Comparison of ENCODE assay signal across 21 cellular contexts in the genomic region with DNA sequence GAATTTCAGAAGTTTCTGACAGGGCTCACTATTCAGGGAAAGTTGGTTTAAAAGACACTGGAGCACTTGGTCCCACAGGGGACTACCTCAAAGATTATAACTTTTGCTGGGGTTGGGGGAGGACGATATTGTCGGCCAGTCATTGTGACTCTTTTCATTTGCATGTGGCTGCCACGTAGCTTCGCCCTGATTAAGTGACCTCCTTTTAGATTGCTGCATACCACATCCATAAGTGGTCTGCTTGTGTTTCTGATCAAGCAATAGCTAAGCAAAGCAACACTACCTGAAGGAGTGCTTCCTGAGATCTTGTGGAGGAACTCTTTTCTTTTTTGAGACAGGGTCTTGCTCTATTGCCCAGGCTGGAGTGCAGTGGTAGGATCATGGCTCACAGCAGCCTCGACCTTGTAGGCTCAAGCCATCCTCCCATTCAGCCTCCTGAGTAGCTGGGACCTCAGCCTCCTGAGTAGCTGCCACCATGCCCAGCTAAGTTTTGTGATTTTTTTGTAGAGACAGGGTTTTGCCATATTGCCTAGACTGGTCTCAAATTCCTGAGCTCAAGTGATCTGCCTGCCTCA.
"Had no signal": no experiment of that assay in that cellular context is flagged by ENCODE, and none has a peak within 500 bp of the region (broad histone marks: within the 10 kb centered on the region; RNA-seq: fewer than 3 reads in every experiment).

No MANE protein-coding gene starts in this region.

- H3K27me3 ChIP-seq: colonic mucosa, gastrocnemius medialis, sigmoid colon had no signal

- H3K4me3 ChIP-seq: colonic mucosa, gastrocnemius medialis, lower lobe of right lung, mucosa of descending colon, prostate gland, sigmoid colon, thoracic aorta had no signal

- H3K9me3 Mint-ChIP-seq: stimulated activated naive CD8-positive, alpha-beta T cell treated with anti-CD3 and anti-CD28 coated beads, Interleukin-15, amount 100 ng/mL, for 72 hours; T-cell had no signal

- H3K4me1 Mint-ChIP-seq: naive thymus-derived CD8-positive, alpha-beta T cell; T-cell had no signal

- H3K36me3 ChIP-seq: colonic mucosa, gastrocnemius medialis, lower lobe of right lung, prostate gland, sigmoid colon, thoracic aorta had no signal

- DNase-seq: activated CD4-positive, alpha-beta T cell treated with anti-CD3 and anti-CD28 coated beads for 48 hours; activated CD8-positive, alpha-beta memory T cell treated with anti-CD3 and anti-CD28 coated beads, Interleukin-2, amount 50 U/mL, for 48 hours; activated CD8-positive, alpha-beta T cell treated with anti-CD3 and anti-CD28 coated beads, Interleukin-2, amount 10 ng/mL, durations not matched to agents 7 days and 5 days; activated naive CD4-positive, alpha-beta T cell; caudate nucleus; colonic mucosa; effector CD4-positive, alpha-beta T cell; gastrocnemius medialis; hippocampal formation; kidney glomerular epithelial cell; lower lobe of right lung; mucosa of descending colon; naive thymus-derived CD8-positive, alpha-beta T cell; occipital lobe; sigmoid colon; stimulated activated CD4-positive, alpha-beta T cell treated with anti-CD3 and anti-CD28 coated beads, Interleukin-4, amount 100 ng/mL, for 24 hours; stimulated activated naive CD8-positive, alpha-beta T cell treated with anti-CD3 and anti-CD28 coated beads, Interleukin-15, amount 100 ng/mL, for 72 hours; T-cell; T1000 had no signal

- H3K9me3 ChIP-seq: colonic mucosa, gastrocnemius medialis, lower lobe of right lung, mucosa of descending colon, prostate gland, sigmoid colon, thoracic aorta had no signal

- H3K27ac Mint-ChIP-seq: activated CD8-positive, alpha-beta T cell treated with anti-CD3 and anti-CD28 coated beads, Interleukin-2, amount 10 ng/mL, durations not matched to agents 7 days and 5 days; T-cell had no signal

- H3K36me3 Mint-ChIP-seq: naive thymus-derived CD8-positive, alpha-beta T cell; T-cell had no signal

- ATAC-seq: activated CD8-positive, alpha-beta T cell treated with anti-CD3 and anti-CD28 coated beads, Interleukin-2, amount 10 ng/mL, durations not matched to agents 7 days and 5 days; mucosa of descending colon; naive thymus-derived CD8-positive, alpha-beta T cell had no signal

- H3K4me3 Mint-ChIP-seq: activated CD8-positive, alpha-beta T cell treated with anti-CD3 and anti-CD28 coated beads, Interleukin-2, amount 10 ng/mL, durations not matched to agents 7 days and 5 days; naive thymus-derived CD8-positive, alpha-beta T cell; T-cell had no signal

- H3K4me1 ChIP-seq: colonic mucosa, lower lobe of right lung, prostate gland had no signal

- H3K27ac ChIP-seq: colonic mucosa, gastrocnemius medialis, lower lobe of right lung, prostate gland, sigmoid colon, thoracic aorta had no signal
